ENCODE assay signal across 10 cellular contexts in the genomic region with DNA sequence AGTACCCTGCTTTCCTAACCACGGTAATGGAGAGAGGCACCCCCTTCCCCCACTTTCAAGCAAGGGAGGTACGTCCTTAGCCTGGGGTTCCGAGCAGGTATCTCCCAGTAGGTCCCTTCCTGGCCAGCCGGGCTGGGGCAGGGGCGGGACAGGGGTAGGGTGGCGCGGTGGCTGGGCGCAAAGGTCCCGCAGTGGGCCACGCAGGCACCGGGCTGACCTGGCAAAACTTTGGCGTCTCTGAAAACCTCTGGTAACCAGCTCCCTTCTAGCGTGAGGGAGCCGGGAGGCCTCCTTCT. TPM values are rescaled to one million over a fixed set of nuclear protein-coding genes. Genes with fewer than 3 reads are reported as not detected.
DNase-seq lines count a peak whose midpoint lies in the region; ATAC-seq, FAIRE-seq and TF ChIP-seq lines count a peak whose summit lies in the region.
"Had no signal": no experiment of that assay in that cellular context is flagged by ENCODE, and none has a peak within 500 bp of the region (broad histone marks: within the 10 kb centered on the region; RNA-seq: fewer than 3 reads in every experiment).

No MANE protein-coding gene starts in this region.

- H3K9ac ChIP-seq in neural cell (ENCODE audit: low read length): no peak overlapping the region

- no peaks in the 10 kb centered on the region for H4K20me1 ChIP-seq in neural cell (ENCODE audit: insufficient read depth)

- H3K9me3 ChIP-seq in A549: no peaks in the 10 kb centered on the region
- no peaks in the 10 kb centered on the region for H3K9me3 ChIP-seq in esophagus (ENCODE audit: control insufficient read depth in 2 of 2, insufficient read depth in 1 of 2, low read depth in 1 of 2, low read length in 1 of 2)
- H3K9me3 ChIP-seq in neural cell (ENCODE audit: low read length): no peaks in the 10 kb centered on the region

- no peak for TF ChIP-seq CTCF in A549 (IDR thresholded peaks at IDR 0.05)
- no peak for TF ChIP-seq CTCF in LNCaP clone FGC (IDR thresholded peaks at IDR 0.05; ENCODE audit: control insufficient read depth, extremely low read depth, insufficient read depth)
- no peak for TF ChIP-seq CTCF in neural cell (IDR thresholded peaks at IDR 0.05; ENCODE audit: poor library complexity, severe bottlenecking)

- POLR2A ChIA-PET in A549 (lab: Yijun Ruan, JAX): no interaction called here

- H3K4me3 ChIP-seq in A549 (peak overlapping the region; percentile 43), LNCaP clone FGC (ENCODE audit: low read depth, low read length) (peak overlapping the region; percentile 36), esophagus (ENCODE audit: low read depth in 1 of 2, low read length in 2 of 2) (peak overlapping the region; percentile 67 to 73), neural cell (ENCODE audit: low read length) (peak overlapping the region; percentile 59)

- no peak overlapping the region for H2AFZ ChIP-seq in neural cell (ENCODE audit: low read depth, low read length)

- H3K27me3 ChIP-seq in esophagus (ENCODE audit: control insufficient read depth in 1 of 2, insufficient read depth in 2 of 2, low read length in 2 of 2): no peaks in the 10 kb centered on the region
- peaks cover 27% of the 10 kb centered on the region for H3K27me3 ChIP-seq in neural cell (ENCODE audit: insufficient read depth, low read depth, low read length)

- H3K79me2 ChIP-seq in neural cell (replicated peaks; ENCODE audit: insufficient read depth, low read length): no peaks in the 10 kb centered on the region

- no peak for FAIRE-seq in A549 (lab: Jason Lieb, UNC)
- FAIRE-seq: GM19239 had no signal

- TF ChIP-seq EP300 in A549 (IDR thresholded peaks at IDR 0.05) (no peak), neural cell (conservative IDR thresholded peaks at IDR 0.05; ENCODE audit: poor library complexity, severe bottlenecking) (no peak)

- no peaks in the 10 kb centered on the region for H3K9me2 ChIP-seq in neural cell (ENCODE audit: insufficient read depth, low read length)

- H3K36me3 ChIP-seq in esophagus (ENCODE audit: control insufficient read depth in 2 of 2, insufficient read depth in 2 of 2, low read length in 1 of 2) (peaks cover 0 to 6% of the 10 kb centered on the region in 2 donors), neural cell (ENCODE audit: insufficient read depth, low read length) (no peaks in the 10 kb centered on the region)

- TF ChIP-seq POLR2A in A549 (IDR thresholded peaks at IDR 0.05; ENCODE audit: low read length): no peak

- DNase-seq in A549 (ENCODE audit: low read depth in 1 of 2, low spot score in 1 of 2): no peak
- no peak for DNase-seq in LNCaP clone FGC (ENCODE audit: low read depth)
- DNase-seq in A172 (ENCODE audit: low spot score): no peak
- no peak for DNase-seq in NCI-H526 (lab: John Stamatoyannopoulos, UW)
- DNase-seq in KG1 (lab: John Stamatoyannopoulos, UW): no peak
- DNase-seq: COR-L47 had no signal

- WGBS in A549 (ENCODE audit: missing lambda C conversion rate): 32% methylated on average over 5 of the region's 14 CpGs
- WGBS in esophagus, 2 donors: 38 to 51% methylated on average over 12 to 14 of the region's 14 CpGs

- no peaks in the 10 kb centered on the region for H3F3A ChIP-seq in neural cell (ENCODE audit: insufficient read depth, low read length, poor library complexity, severe bottlenecking)

- CTCF ChIA-PET in A549 (lab: Yijun Ruan, JAX): interaction anchor here (0.6 to 1.9 kb wide), 24 partner anchors 9 to 488 kb away, joined by 3 to 10 read pairs (median 4); no protein-coding TSS in a partner anchor

- TF ChIP-seq RAD21 in A549 (conservative IDR thresholded peaks at IDR 0.05 in 1 of 2, IDR thresholded peaks at IDR 0.05 in 1 of 2): no peak
- TF ChIP-seq RAD21 in neural cell (conservative IDR thresholded peaks at IDR 0.05): no peak

- peaks cover 16% of the 10 kb centered on the region for H3K4me1 ChIP-seq in A549
- peaks cover 12 to 37% of the 10 kb centered on the region in 2 donors for H3K4me1 ChIP-seq in esophagus (ENCODE audit: control insufficient read depth in 2 of 2, insufficient read depth in 2 of 2, low read length in 1 of 2)

- ATAC-seq in A549: peak in 1 of 2 experiments; percentile 4; a peak in 2 of 6 replicates
- no peak for ATAC-seq in GM18511 (IDR thresholded peaks at IDR 0.05; ENCODE audit: unreplicated experiment)

- peak overlapping the region; percentile 68 to 91 for H3K27ac ChIP-seq in A549
- H3K27ac ChIP-seq in esophagus (ENCODE audit: low read depth in 2 of 2, low read length in 1 of 2): peak overlapping the region; percentile 82
- no peak overlapping the region for H3K27ac ChIP-seq in neural cell (ENCODE audit: low read length)

- H3K4me2 ChIP-seq in A549 (peak overlapping the region; percentile 96), neural cell (ENCODE audit: low read length) (no peak overlapping the region)

TF ChIP-seq in A549, 52 proteins besides CTCF, POLR2A, EP300 and RAD21 (continues in another document):
- no peak for TF ChIP-seq SMC3 (IDR thresholded peaks at IDR 0.05)
- no peak for TF ChIP-seq ZSCAN20 (CRISPR knock-in tag; IDR thresholded peaks at IDR 0.05)
- TF ChIP-seq, protein P1, sequence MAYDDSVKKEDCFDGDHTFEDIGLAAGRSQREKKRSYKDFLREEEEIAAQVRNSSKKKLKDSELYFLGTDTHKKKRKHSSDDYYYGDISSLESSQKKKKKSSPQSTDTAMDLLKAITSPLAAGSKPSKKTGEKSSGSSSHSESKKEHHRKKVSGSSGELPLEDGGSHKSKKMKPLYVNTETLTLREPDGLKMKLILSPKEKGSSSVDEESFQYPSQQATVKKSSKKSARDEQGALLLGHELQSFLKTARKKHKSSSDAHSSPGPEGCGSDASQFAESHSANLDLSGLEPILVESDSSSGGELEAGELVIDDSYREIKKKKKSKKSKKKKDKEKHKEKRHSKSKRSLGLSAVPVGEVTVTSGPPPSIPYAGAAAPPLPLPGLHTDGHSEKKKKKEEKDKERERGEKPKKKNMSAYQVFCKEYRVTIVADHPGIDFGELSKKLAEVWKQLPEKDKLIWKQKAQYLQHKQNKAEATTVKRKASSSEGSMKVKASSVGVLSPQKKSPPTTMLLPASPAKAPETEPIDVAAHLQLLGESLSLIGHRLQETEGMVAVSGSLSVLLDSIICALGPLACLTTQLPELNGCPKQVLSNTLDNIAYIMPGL (CRISPR knock-in tag; IDR thresholded peaks at IDR 0.05; ENCODE audit: borderline replicate concordance): no peak
- TF ChIP-seq SREBF2 (IDR thresholded peaks at IDR 0.05): no peak
- no peak for TF ChIP-seq HDAC2 (IDR thresholded peaks at IDR 0.05)
- TF ChIP-seq BHLHE40 (IDR thresholded peaks at IDR 0.05; ENCODE audit: low read depth, low read length): no peak
- TF ChIP-seq KDM5A (IDR thresholded peaks at IDR 0.05): no peak
- no peak for TF ChIP-seq ZFP36 (IDR thresholded peaks at IDR 0.05; ENCODE audit: borderline replicate concordance, partially characterized antibody)
- TF ChIP-seq GATA3 (IDR thresholded peaks at IDR 0.05; ENCODE audit: borderline replicate concordance): no peak
- TF ChIP-seq FOSB (CRISPR knock-in tag; IDR thresholded peaks at IDR 0.05): no peak
- no peak for TF ChIP-seq ZNF302 (CRISPR knock-in tag; IDR thresholded peaks at IDR 0.05)

TF ChIP-seq in neural cell, 6 proteins besides CTCF, POLR2A, EP300 and RAD21:
- no peak for TF ChIP-seq EZH2 (IDR thresholded peaks at IDR 0.05; ENCODE audit: borderline replicate concordance, insufficient read depth, low read length, poor library complexity, severe bottlenecking)
- no peak for TF ChIP-seq SMC3 (conservative IDR thresholded peaks at IDR 0.05; ENCODE audit: poor library complexity)
- TF ChIP-seq, protein P2, sequence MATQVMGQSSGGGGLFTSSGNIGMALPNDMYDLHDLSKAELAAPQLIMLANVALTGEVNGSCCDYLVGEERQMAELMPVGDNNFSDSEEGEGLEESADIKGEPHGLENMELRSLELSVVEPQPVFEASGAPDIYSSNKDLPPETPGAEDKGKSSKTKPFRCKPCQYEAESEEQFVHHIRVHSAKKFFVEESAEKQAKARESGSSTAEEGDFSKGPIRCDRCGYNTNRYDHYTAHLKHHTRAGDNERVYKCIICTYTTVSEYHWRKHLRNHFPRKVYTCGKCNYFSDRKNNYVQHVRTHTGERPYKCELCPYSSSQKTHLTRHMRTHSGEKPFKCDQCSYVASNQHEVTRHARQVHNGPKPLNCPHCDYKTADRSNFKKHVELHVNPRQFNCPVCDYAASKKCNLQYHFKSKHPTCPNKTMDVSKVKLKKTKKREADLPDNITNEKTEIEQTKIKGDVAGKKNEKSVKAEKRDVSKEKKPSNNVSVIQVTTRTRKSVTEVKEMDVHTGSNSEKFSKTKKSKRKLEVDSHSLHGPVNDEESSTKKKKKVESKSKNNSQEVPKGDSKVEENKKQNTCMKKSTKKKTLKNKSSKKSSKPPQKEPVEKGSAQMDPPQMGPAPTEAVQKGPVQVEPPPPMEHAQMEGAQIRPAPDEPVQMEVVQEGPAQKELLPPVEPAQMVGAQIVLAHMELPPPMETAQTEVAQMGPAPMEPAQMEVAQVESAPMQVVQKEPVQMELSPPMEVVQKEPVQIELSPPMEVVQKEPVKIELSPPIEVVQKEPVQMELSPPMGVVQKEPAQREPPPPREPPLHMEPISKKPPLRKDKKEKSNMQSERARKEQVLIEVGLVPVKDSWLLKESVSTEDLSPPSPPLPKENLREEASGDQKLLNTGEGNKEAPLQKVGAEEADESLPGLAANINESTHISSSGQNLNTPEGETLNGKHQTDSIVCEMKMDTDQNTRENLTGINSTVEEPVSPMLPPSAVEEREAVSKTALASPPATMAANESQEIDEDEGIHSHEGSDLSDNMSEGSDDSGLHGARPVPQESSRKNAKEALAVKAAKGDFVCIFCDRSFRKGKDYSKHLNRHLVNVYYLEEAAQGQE (IDR thresholded peaks at IDR 0.05; ENCODE audit: borderline replicate concordance): no peak
- no peak for TF ChIP-seq MXI1 (conservative IDR thresholded peaks at IDR 0.05; ENCODE audit: poor library complexity, severe bottlenecking)

RNA-seq across cellular contexts. Expression of a gene that starts 0.3 kb away (rescaled TPM):
- 3.7 and 5.2 TPM in 2 replicates for polyA plus RNA-seq in A549 (2011; rRNA removed)
- 7.6 and 11.4 TPM in 2 replicates for polyA plus RNA-seq in A549 (2012; cell fraction: cytosol; rRNA removed)
- polyA plus RNA-seq in A549 (2012; cell fraction: nucleus; rRNA removed): 10.3 and 15.5 TPM in 2 replicates
- polyA plus RNA-seq in A549 (2017; fragmentation: RNase III; extraction: RNeasy Plus Mini Kit Qiagen cat#74134 plus additional on column Dnase treatment): 6.1 to 6.4 TPM (median 6.4 TPM) in 3 replicates
- 6.8 and 8.8 TPM in 2 replicates for polyA minus RNA-seq in A549 (2011; rRNA and poly(A)+ RNA removed)
- polyA plus RNA-seq in esophagus: 10 to 100 TPM; 17.8 to 26.0 TPM
- not detected in 2 replicates for polyA plus RNA-seq in neural cell
- not detected in 2 replicates for polyA minus RNA-seq in neural cell
- total RNA-seq in A172 (2014; rRNA removed; shearing (Covaris generic)): not detected in 2 replicates

RNA-seq across cellular contexts. Expression of a gene that starts 54.4 kb away (rescaled TPM):
- polyA plus RNA-seq in A549 (2011; rRNA removed) (6.8 and 8.4 TPM in 2 replicates), A549 (2017; fragmentation: RNase III; extraction: RNeasy Plus Mini Kit Qiagen cat#74134 plus additional on column Dnase treatment) (8.8 to 11.2 TPM (median 9.1 TPM) in 3 replicates), esophagus (1 to 10 TPM in 1 of 2 donors, under 1 TPM in 1; 0.71 to 1.7 TPM), neural cell (not detected in 2 replicates)
- 37.8 and 59.4 TPM in 2 replicates for polyA plus RNA-seq in A549 (2012; cell fraction: cytosol; rRNA removed)
- 64.4 and 119 TPM in 2 replicates for polyA plus RNA-seq in A549 (2012; cell fraction: nucleus; rRNA removed)
- polyA minus RNA-seq in A549 (2011; rRNA and poly(A)+ RNA removed): 7.6 and 11.6 TPM in 2 replicates
- polyA minus RNA-seq in neural cell: not detected in 2 replicates
- total RNA-seq in A172 (2014; rRNA removed; shearing (Covaris generic)): not detected in 2 replicates
